ENCODE assay signal across 20 cellular contexts in genomic region chr6:24430086-24430485, GRCh38. TPM values are rescaled to one million over a fixed set of nuclear protein-coding genes. Genes with fewer than 3 reads are reported as not detected.
DNase-seq lines count a peak whose midpoint lies in the region; ATAC-seq and TF ChIP-seq lines count a peak whose summit lies in the region.
"Had no signal": no experiment of that assay in that cellular context is flagged by ENCODE, and none has a peak within 500 bp of the region (broad histone marks: within the 10 kb centered on the region; RNA-seq: fewer than 3 reads in every experiment).

No MANE protein-coding gene starts in this region.

- H3K27me3 ChIP-seq in osteoblast (ENCODE audit: insufficient read depth, low read length), result no peaks in the 10 kb centered on the region

- no peak for TF ChIP-seq CTCF in AG10803 (conservative IDR thresholded peaks at IDR 0.05; ENCODE audit: low read length)
- TF ChIP-seq CTCF in osteoblast (IDR thresholded peaks at IDR 0.05; ENCODE audit: extremely low read depth, low read depth, low read length), result no peak
- TF ChIP-seq CTCF in activated CD8-positive, alpha-beta T cell treated with anti-CD3 and anti-CD28 coated beads for 36 hours (IDR thresholded peaks at IDR 0.05), result no peak

- no peaks in the 10 kb centered on the region for H4K20me1 ChIP-seq in osteoblast (ENCODE audit: insufficient read depth, low read length)

- no peaks in the 10 kb centered on the region for H3K27me3 Mint-ChIP-seq in activated CD8-positive, alpha-beta T cell treated with anti-CD3 and anti-CD28 coated beads for 36 hours

- H3K36me3 Mint-ChIP-seq in activated CD8-positive, alpha-beta T cell treated with anti-CD3 and anti-CD28 coated beads for 36 hours (ENCODE audit: low read depth), result peaks cover 8% of the 10 kb centered on the region

- no peaks in the 10 kb centered on the region for H3K79me2 ChIP-seq in osteoblast (ENCODE audit: insufficient read depth, low read length)

- H3K4me3 Mint-ChIP-seq in activated CD8-positive, alpha-beta T cell treated with anti-CD3 and anti-CD28 coated beads for 36 hours, result no peak overlapping the region

- peaks cover 4% of the 10 kb centered on the region for H3K36me3 ChIP-seq in osteoblast (ENCODE audit: insufficient read depth, low read length)

- no peak for ATAC-seq in GM21390 (IDR thresholded peaks at IDR 0.05; ENCODE audit: unreplicated experiment)
- no peak for ATAC-seq in GM18517 (IDR thresholded peaks at IDR 0.05; ENCODE audit: unreplicated experiment)
- no peak for ATAC-seq in activated CD8-positive, alpha-beta T cell treated with anti-CD3 and anti-CD28 coated beads for 36 hours

- H3K4me2 ChIP-seq in osteoblast (ENCODE audit: insufficient read depth, low read length), result no peak overlapping the region

- DNase-seq in AG10803 (ENCODE audit: low read depth) (peak; percentile 20), GM04504 (ENCODE audit: low read depth) (peak; percentile 10), RKO (ENCODE audit: low spot score) (peak; percentile 23), osteoblast (ENCODE audit: insufficient read length, low spot score, missing footprints) (peak; percentile 62), NK-92 (lab: John Stamatoyannopoulos, UW; ENCODE audit: unreplicated experiment) (no peak)
- no peak for DNase-seq in activated CD8-positive, alpha-beta T cell treated with anti-CD3 and anti-CD28 coated beads for 36 hours
- DNase-seq: C1 segment of cervical spinal cord; DND-41; GF-D8; NCI-H1105; NCI-H1694; NCI-H2081 treated with DMSO at 0.1 percent for 48 hours; NCI-H446 treated with DMSO at 0.1 percent for 48 hours; NCI-H69; NK-92 treated with Interleukin-12 subunit alpha and Interleukin-12 subunit beta, amount 100 ng/mL, for 24 hours; Right ventricle myocardium superior; SW 1271 had no signal

- POLR2A ChIA-PET in activated CD8-positive, alpha-beta T cell treated with anti-CD3 and anti-CD28 coated beads for 36 hours (lab: Charles Lee), result interaction anchor here (0.8 kb wide), 1 partner anchor 73 kb away, joined by 3 read pairs; the partner anchor contains the start of gene DCDC2

- CTCF ChIA-PET in activated CD8-positive, alpha-beta T cell treated with anti-CD3 and anti-CD28 coated beads for 36 hours (lab: Charles Lee), result interaction anchor here (0.7 to 2.9 kb wide), 26 partner anchors 9 to 151 kb away, joined by 3 to 22 read pairs (median 4); partner anchors contain the start of gene ALDH5A1

- no peaks in the 10 kb centered on the region for H3K4me1 Mint-ChIP-seq in activated CD8-positive, alpha-beta T cell treated with anti-CD3 and anti-CD28 coated beads for 36 hours (ENCODE audit: low read depth)

- H3K9me3 ChIP-seq in osteoblast (ENCODE audit: low read depth, low read length), result no peaks in the 10 kb centered on the region

- H3K27ac Mint-ChIP-seq in activated CD8-positive, alpha-beta T cell treated with anti-CD3 and anti-CD28 coated beads for 36 hours, result no peak overlapping the region

- intact Hi-C loops in activated CD8-positive, alpha-beta T cell treated with anti-CD3 and anti-CD28 coated beads for 36 hours (cut with micrococcal nuclease), result no loop called here

- no peak overlapping the region for H2AFZ ChIP-seq in osteoblast (ENCODE audit: low read length)

- H3K4me1 ChIP-seq in osteoblast (ENCODE audit: insufficient read depth, low read length), result peaks cover 16% of the 10 kb centered on the region

- H3K27ac ChIP-seq in osteoblast (ENCODE audit: low read depth, low read length), result peak overlapping the region; percentile 19
- H3K27ac ChIP-seq: HL-60 had no signal

- H3K4me3 ChIP-seq in AG10803 (ENCODE audit: low read length), result no peak overlapping the region
- no peak overlapping the region for H3K4me3 ChIP-seq in osteoblast (ENCODE audit: insufficient read depth, low read length)

- no peaks in the 10 kb centered on the region for H3K9me3 Mint-ChIP-seq in activated CD8-positive, alpha-beta T cell treated with anti-CD3 and anti-CD28 coated beads for 36 hours

RNA-seq across cellular contexts. Expression of gene MRS2, which starts 27.4 kb away (rescaled TPM):
- 22.7 and 23.5 TPM in 2 replicates for total RNA-seq in osteoblast
- total RNA-seq in activated CD8-positive, alpha-beta T cell treated with anti-CD3 and anti-CD28 coated beads for 36 hours, result 10 to 100 TPM; 24.7 to 26.3 TPM

RNA-seq across cellular contexts. Expression of gene GPLD1, which starts 59.3 kb away (rescaled TPM):
- 0.72 and 0.88 TPM in 2 replicates for total RNA-seq in osteoblast
- total RNA-seq in activated CD8-positive, alpha-beta T cell treated with anti-CD3 and anti-CD28 coated beads for 36 hours, result under 1 TPM; 0.51 to 0.72 TPM

Comparison
In these comparisons a context has a peak if more than half of its experiments do, and no peak if none do; other contexts are left out.
1. DNase-seq: peak in AG10803 (single experiment), GM04504 (single experiment), RKO (single experiment) and osteoblast (single experiment); none in NK-92 (single experiment) and activated CD8-positive, alpha-beta T cell treated with anti-CD3 and anti-CD28 coated beads for 36 hours (single experiment).